ENCODE assay signal across 1 cellular context in genomic region chr21:15001113-15001512, GRCh38.
TF ChIP-seq lines count a peak whose summit lies in the region.

No MANE protein-coding gene starts in this region.

TF ChIP-seq in IMR-90, 13 proteins besides CTCF, POLR2A, EP300 and RAD21:
- TF ChIP-seq CHD1 (IDR thresholded peaks at IDR 0.05; ENCODE audit: low read depth, low read length): no peak
- TF ChIP-seq CEBPB (IDR thresholded peaks at IDR 0.05; ENCODE audit: low read depth, low read length): no peak
- TF ChIP-seq SMC3 (IDR thresholded peaks at IDR 0.05; ENCODE audit: low read depth, low read length): no peak
- no peak for TF ChIP-seq MXI1 (IDR thresholded peaks at IDR 0.05; ENCODE audit: borderline replicate concordance, low read depth, low read length)
- no peak for TF ChIP-seq ELK1 (IDR thresholded peaks at IDR 0.05; ENCODE audit: borderline replicate concordance, low read depth, low read length)
- TF ChIP-seq RCOR1 (IDR thresholded peaks at IDR 0.05; ENCODE audit: insufficient replicate concordance, low read length): no peak
- no peak for TF ChIP-seq MAFK (IDR thresholded peaks at IDR 0.05; ENCODE audit: low read depth, low read length)
- no peak for TF ChIP-seq FOS (IDR thresholded peaks at IDR 0.05; ENCODE audit: low read depth, low read length)
- TF ChIP-seq MAZ (IDR thresholded peaks at IDR 0.05; ENCODE audit: borderline replicate concordance, low read depth, low read length): no peak
- no peak for TF ChIP-seq NFE2L2 (IDR thresholded peaks at IDR 0.05; ENCODE audit: low read depth, low read length)
- TF ChIP-seq BHLHE40 (IDR thresholded peaks at IDR 0.05; ENCODE audit: low read depth, low read length): no peak
- no peak for TF ChIP-seq RFX5 (IDR thresholded peaks at IDR 0.05; ENCODE audit: low read depth, low read length)
- no peak for TF ChIP-seq USF2 (IDR thresholded peaks at IDR 0.05; ENCODE audit: low read depth, low read length)
